In the genomic region with DNA sequence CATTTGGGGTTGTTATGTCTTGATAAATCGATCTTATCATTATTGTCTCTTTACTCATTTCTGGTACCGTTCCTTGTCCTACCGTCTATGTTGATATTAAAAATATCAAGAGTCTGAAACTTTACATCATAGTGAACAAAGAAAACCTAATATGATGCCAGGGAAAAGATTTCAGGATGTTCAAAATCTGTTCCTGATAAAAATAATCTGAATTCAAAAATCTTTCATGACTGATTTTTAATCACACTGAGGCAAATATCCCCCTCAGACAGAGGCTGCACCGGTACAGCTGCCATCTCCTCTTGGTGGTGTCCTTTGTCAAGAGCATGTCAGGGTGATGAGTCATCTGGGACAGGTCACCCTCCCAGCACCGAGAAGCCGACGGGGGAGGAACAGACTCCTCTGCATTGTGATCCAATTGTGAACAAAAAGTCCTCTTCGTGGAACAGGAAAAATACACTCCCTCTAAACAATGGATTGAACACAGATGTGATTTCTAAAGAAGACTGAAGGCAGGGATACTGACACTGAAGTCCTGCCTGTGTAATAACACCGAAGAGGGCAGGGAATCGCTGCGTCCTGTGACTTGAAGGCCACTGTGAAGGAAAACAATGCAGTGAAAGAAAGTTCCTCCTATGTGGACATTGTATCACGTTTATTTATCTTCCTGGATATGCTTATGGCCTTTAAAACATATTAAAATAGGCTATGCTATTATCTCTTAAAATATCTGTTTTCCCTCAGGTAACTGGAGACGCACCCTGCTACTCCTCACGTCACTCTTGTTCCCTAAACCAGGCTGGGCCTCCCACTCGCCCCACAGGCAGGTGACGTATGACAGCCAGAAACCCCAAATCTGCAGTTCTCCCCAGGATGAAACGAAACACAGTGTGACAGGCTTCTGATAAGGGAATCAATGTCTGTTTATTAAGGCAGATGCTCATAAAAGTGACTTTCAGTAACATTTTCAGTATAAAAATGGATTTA, we compare ENCODE assay signal across 9 cellular contexts. TPM values are rescaled to one million over a fixed set of nuclear protein-coding genes. Genes with fewer than 3 reads are reported as not detected.
DNase-seq lines count a peak whose midpoint lies in the region; ATAC-seq, FAIRE-seq and TF ChIP-seq lines count a peak whose summit lies in the region.
"Had no signal": no experiment of that assay in that cellular context is flagged by ENCODE, and none has a peak within 500 bp of the region (broad histone marks: within the 10 kb centered on the region; RNA-seq: fewer than 3 reads in every experiment).

No MANE protein-coding gene starts in this region.

- H3K4me3 Mint-ChIP-seq in CD4-positive, alpha-beta T cell, result no peak overlapping the region
- H3K4me3 Mint-ChIP-seq: dendritic cell treated with granulocyte-macrophage colony-stimulating factor and Interleukin-4, amounts not matched to agents 40 ng/mL and 50 ng/mL, for 4 days had no signal

- no peak for TF ChIP-seq CTCF in H1 (IDR thresholded peaks at IDR 0.05; ENCODE audit: control extremely low read depth in 1 of 3, insufficient read depth in 1 of 3, low read depth in 1 of 3, low read length in 3 of 3)
- TF ChIP-seq CTCF in CD4-positive, alpha-beta T cell (IDR thresholded peaks at IDR 0.05), result no peak

- no peak overlapping the region for H3K18ac ChIP-seq in H1 (ENCODE audit: extremely low read depth, low read length)

- peaks cover 0 to 9% (median 0%) of the 10 kb centered on the region in 4 experiments; a peak in 3 of 7 replicates for H3K4me1 ChIP-seq in H1 (replicated peaks in 1 of 4; ENCODE audit: control insufficient read depth in 3 of 4, insufficient read depth in 4 of 4, low read length in 3 of 4)
- peaks cover 44% of the 10 kb centered on the region for H3K4me1 ChIP-seq in mesodermal cell (ENCODE audit: control insufficient read depth, insufficient read depth, low read length, poor library complexity, severe bottlenecking)

- H3K27ac ChIP-seq in H1 (ENCODE audit: low read depth, low read length) (no peak overlapping the region), mesodermal cell (ENCODE audit: low read depth, low read length, severe bottlenecking) (peak overlapping the region; percentile 86)
- no peak overlapping the region for H3K27ac ChIP-seq in CD4-positive, alpha-beta T cell (ENCODE audit: low read depth, low read length)

- no peak overlapping the region for H3K4ac ChIP-seq in H1 (replicated peaks; ENCODE audit: insufficient read length, low read depth, low read length)

- no peak for ATAC-seq in CD4-positive, alpha-beta T cell (ENCODE audit: poor library complexity)
- no peak for ATAC-seq in GM19395 (IDR thresholded peaks at IDR 0.05; ENCODE audit: unreplicated experiment)

- H3K79me2 ChIP-seq in H1 (ENCODE audit: control insufficient read depth in 1 of 2, insufficient read depth in 2 of 2, low read length in 2 of 2), result no peaks in the 10 kb centered on the region

- no peak overlapping the region for H4K91ac ChIP-seq in H1 (replicated peaks; ENCODE audit: insufficient read length, low read length)

- H3K23me2 ChIP-seq in H1 (ENCODE audit: low read depth, low read length), result peaks cover 8% of the 10 kb centered on the region

- POLR2A ChIA-PET in H1 (lab: Charles Lee; ENCODE audit: partially characterized antibody), result no interaction called here
- POLR2A ChIA-PET in CD4-positive, alpha-beta T cell (lab: Charles Lee), result no interaction called here

- no peak overlapping the region for H2BK15ac ChIP-seq in H1 (ENCODE audit: low read length)

- no peak overlapping the region for H4K8ac ChIP-seq in H1 (ENCODE audit: extremely low read depth, insufficient read depth, low read length)

- H3K27ac Mint-ChIP-seq in CD4-positive, alpha-beta T cell, result no peak overlapping the region
- H3K27ac Mint-ChIP-seq: dendritic cell treated with granulocyte-macrophage colony-stimulating factor and Interleukin-4, amounts not matched to agents 40 ng/mL and 50 ng/mL, for 4 days had no signal

- CTCF ChIA-PET in H1 (lab: Charles Lee; ENCODE audit: partially characterized antibody), result interaction anchor here (1.1 kb wide), 1 partner anchor 56 kb away, joined by 3 read pairs; no protein-coding TSS in a partner anchor
- CTCF ChIA-PET in CD4-positive, alpha-beta T cell (lab: Charles Lee), result no interaction called here

- H2BK5ac ChIP-seq in H1 (ENCODE audit: low read depth, low read length), result no peak overlapping the region

- H3K14ac ChIP-seq in H1 (ENCODE audit: insufficient read length), result no peak overlapping the region

- H4K20me1 ChIP-seq in H1 (replicated peaks in 1 of 2; ENCODE audit: control insufficient read depth in 1 of 2, insufficient read depth in 2 of 2, low read length in 2 of 2), result peaks cover 2 to 12% of the 10 kb centered on the region in 2 experiments

- 0 out of 2 replicates have a peak overlapping the region, but pooled peaks have one; percentile 50 for H2BK12ac ChIP-seq in H1 (ENCODE audit: low read depth, low read length)

- TF ChIP-seq POLR2A in H1 (IDR thresholded peaks at IDR 0.05; ENCODE audit: control extremely low read depth in 1 of 2, low read depth in 2 of 2, low read length in 2 of 2), result no peak

- no peak overlapping the region for H3K9ac ChIP-seq in H1 (replicated peaks in 1 of 4; ENCODE audit: extremely low read depth in 1 of 4, low read depth in 3 of 4, low read length in 3 of 4)

- H3K36me3 ChIP-seq in H1 (ENCODE audit: control insufficient read depth in 2 of 4, insufficient read depth in 4 of 4, low read length in 3 of 4), result peaks cover 4 to 9% (median 6%) of the 10 kb centered on the region in 4 experiments; a peak in 6 of 8 replicates
- peaks cover 50% of the 10 kb centered on the region for H3K36me3 ChIP-seq in mesodermal cell (ENCODE audit: control insufficient read depth, insufficient read depth, low read length)

- H3K9me3 Mint-ChIP-seq in CD4-positive, alpha-beta T cell, result no peaks in the 10 kb centered on the region
- H3K9me3 Mint-ChIP-seq: dendritic cell treated with granulocyte-macrophage colony-stimulating factor and Interleukin-4, amounts not matched to agents 40 ng/mL and 50 ng/mL, for 4 days had no signal

- WGBS in H1 (ENCODE audit: extremely low coverage in 1 of 2, insufficient coverage in 1 of 2, insufficient read length in 1 of 2, insufficient replicate concordance in 2 of 2, low coverage in 1 of 2, low lambda C conversion rate in 2 of 2, missing lambda C conversion rate in 1 of 2), 2 experiments, result 74% methylated on average over 17 of the region's 17 CpGs; no CpG with 5 or more reads in 1 of the 2 experiments
- 61 to 69% methylated on average over 7 to 11 of the region's 17 CpGs for WGBS in mesodermal cell (ENCODE audit: insufficient coverage in 2 of 2), 2 experiments

- H3K79me1 ChIP-seq in H1 (ENCODE audit: low read depth, low read length), result no peaks in the 10 kb centered on the region

- H3K9me3 ChIP-seq in H1 (ENCODE audit: insufficient read depth in 2 of 2, low read depth in 1 of 2, low read length in 1 of 2), result no peaks in the 10 kb centered on the region
- no peaks in the 10 kb centered on the region for H3K9me3 ChIP-seq in mesodermal cell (ENCODE audit: control insufficient read depth, low read length)
- H3K9me3 ChIP-seq in CD4-positive, alpha-beta T cell (ENCODE audit: control insufficient read depth, low read length), result no peaks in the 10 kb centered on the region

- intact Hi-C loops in CD4-positive, alpha-beta T cell (cut with DNase I, micrococcal nuclease), result loop anchor here in 1 of 2 experiments (5.0 to 10.0 kb wide), 2 partner anchors 94 to 139 kb away; a partner anchor contains a TSS

- no peak overlapping the region for H2BK120ac ChIP-seq in H1 (replicated peaks; ENCODE audit: low read depth, low read length)

- H2AFZ ChIP-seq in H1 (ENCODE audit: low read length), result no peak overlapping the region

- no peak for TF ChIP-seq RAD21 in H1 (IDR thresholded peaks at IDR 0.05 in 1 of 2, conservative IDR thresholded peaks at IDR 0.05 in 1 of 2; ENCODE audit: low read depth in 2 of 2, low read length in 2 of 2)

- TF ChIP-seq EP300 in H1 (IDR thresholded peaks at IDR 0.05; ENCODE audit: borderline replicate concordance in 1 of 2, low read depth in 2 of 2, low read length in 2 of 2), result no peak

- H3K23ac ChIP-seq in H1 (ENCODE audit: insufficient read length), result no peak overlapping the region

- no peak overlapping the region for H3K4me3 ChIP-seq in H1 (ENCODE audit: extremely low read depth in 1 of 4, insufficient read depth in 2 of 4, low read depth in 3 of 4, low read length in 4 of 4)
- H3K4me3 ChIP-seq in mesodermal cell (ENCODE audit: extremely low read depth, insufficient read depth, low read length, poor library complexity, severe bottlenecking), result no peak overlapping the region

- DNase-seq in Daoy (ENCODE audit: low read depth) (peak; percentile 86), NCI-H2227 treated with DMSO at 0.1 percent for 48 hours (lab: John Stamatoyannopoulos, UW) (peak; percentile 9), H1 (ENCODE audit: low read depth in 1 of 2, low spot score in 2 of 2) (no peak), NCI-H226 (no peak)
- DNase-seq in stimulated activated naive CD4-positive, alpha-beta T cell treated with Interleukin-2 at 50 U/mL for 16 hours (lab: John Stamatoyannopoulos, UW), result no peak
- no peak for DNase-seq in CD4-positive, alpha-beta T cell

- H3K27me3 Mint-ChIP-seq in CD4-positive, alpha-beta T cell, result no peaks in the 10 kb centered on the region
- H3K27me3 Mint-ChIP-seq: dendritic cell treated with granulocyte-macrophage colony-stimulating factor and Interleukin-4, amounts not matched to agents 40 ng/mL and 50 ng/mL, for 4 days had no signal

- peaks cover 3% of the 10 kb centered on the region for H3K36me3 Mint-ChIP-seq in CD4-positive, alpha-beta T cell (ENCODE audit: low read depth)

- no peak overlapping the region for H4K5ac ChIP-seq in H1 (ENCODE audit: insufficient read length, low read depth, low read length)

- no peak overlapping the region for H2BK20ac ChIP-seq in H1 (ENCODE audit: low read length)

- peaks cover 11% of the 10 kb centered on the region for H3K4me1 Mint-ChIP-seq in CD4-positive, alpha-beta T cell (ENCODE audit: low read depth)

- no peaks in the 10 kb centered on the region for H3K27me3 ChIP-seq in H1 (replicated peaks in 1 of 4; ENCODE audit: control insufficient read depth in 3 of 4, extremely low read depth in 1 of 4, insufficient read depth in 3 of 4, low read length in 3 of 4)
- H3K27me3 ChIP-seq in CD4-positive, alpha-beta T cell (ENCODE audit: control insufficient read depth, insufficient read depth, low read length), result no peaks in the 10 kb centered on the region

- no peak overlapping the region for H3K4me2 ChIP-seq in H1 (ENCODE audit: insufficient read depth in 1 of 2, low read depth in 2 of 2, low read length in 2 of 2)

- H2AK5ac ChIP-seq in H1 (ENCODE audit: low read depth, low read length), result no peak overlapping the region

- FAIRE-seq in H1 (lab: Jason Lieb, UNC), result no peak

- no peak overlapping the region for H3K56ac ChIP-seq in H1 (replicated peaks; ENCODE audit: insufficient read length, low read depth, low read length)

RNA-seq across cellular contexts. Expression of a gene that starts 4.3 kb away (rescaled TPM):
- 3.9 and 8.7 TPM in 2 replicates for total RNA-seq in Daoy (2014; rRNA removed; shearing (Covaris generic))
- total RNA-seq in H1 (2021; fragmentation: NEBNext Ultra II Directional; extraction: Animal tissue kit (Norgen Biotek cat#: 25700)), result 49.4 and 50.0 TPM in 2 replicates
- 24.9 and 44.8 TPM in 2 replicates for polyA plus RNA-seq in H1 (2011; rRNA removed)
- polyA plus RNA-seq in H1 (2011; cell fraction: cytosol; rRNA removed), result 16.4 TPM
- polyA plus RNA-seq in H1 (2011; cell fraction: nucleus; rRNA removed), result 43.3 TPM
- polyA plus RNA-seq in H1 (2012, experiment 1 of 2), result 38.0 to 56.9 TPM (median 53.3 TPM) in 4 replicates
- polyA plus RNA-seq in H1 (2012, experiment 2 of 2), result 50.4 TPM
- 48.1 TPM for polyA plus RNA-seq in H1 (2013, experiment 1 of 2)
- 48.0 TPM for polyA plus RNA-seq in H1 (2013, experiment 2 of 2)
- 6.2 and 7.1 TPM in 2 replicates for polyA minus RNA-seq in H1 (2011; rRNA and poly(A)+ RNA removed)
- 30.3 TPM for polyA minus RNA-seq in H1 (2011; cell fraction: cytosol; rRNA and poly(A)+ RNA removed)
- 21.2 TPM for polyA minus RNA-seq in H1 (2011; cell fraction: nucleus; rRNA and poly(A)+ RNA removed)
- polyA plus RNA-seq in mesodermal cell (2013, experiment 1 of 2), result 39.8 TPM
- polyA plus RNA-seq in mesodermal cell (2013, experiment 2 of 2), result 31.9 TPM
- total RNA-seq in CD4-positive, alpha-beta T cell, result 1 to 10 TPM; 2.8 to 3.0 TPM

RNA-seq across cellular contexts. Expression of a gene that starts 33.1 kb away (rescaled TPM):
- 0.34 TPM in 1 of 2 replicates, not detected in the other for total RNA-seq in Daoy (2014; rRNA removed; shearing (Covaris generic))
- total RNA-seq in H1 (2021; fragmentation: NEBNext Ultra II Directional; extraction: Animal tissue kit (Norgen Biotek cat#: 25700)), result 3.3 and 6.0 TPM in 2 replicates
- 4.9 and 7.3 TPM in 2 replicates for polyA plus RNA-seq in H1 (2011; rRNA removed)
- 5.2 TPM for polyA plus RNA-seq in H1 (2011; cell fraction: cytosol; rRNA removed)
- 21.4 TPM for polyA plus RNA-seq in H1 (2011; cell fraction: nucleus; rRNA removed)
- polyA plus RNA-seq in H1 (2012, experiment 1 of 2), result 5.9 to 9.8 TPM (median 7.8 TPM) in 4 replicates
- polyA plus RNA-seq in H1 (2012, experiment 2 of 2), result 2.3 TPM
- 3.9 TPM for polyA plus RNA-seq in H1 (2013, experiment 1 of 2)
- polyA plus RNA-seq in H1 (2013, experiment 2 of 2), result 4.0 TPM
- 3.0 and 4.7 TPM in 2 replicates for polyA minus RNA-seq in H1 (2011; rRNA and poly(A)+ RNA removed)
- polyA minus RNA-seq in H1 (2011; cell fraction: cytosol; rRNA and poly(A)+ RNA removed), result 6.4 TPM
- polyA minus RNA-seq in H1 (2011; cell fraction: nucleus; rRNA and poly(A)+ RNA removed), result 6.1 TPM
- polyA plus RNA-seq in mesodermal cell (2013, experiment 1 of 2), result 2.3 TPM
- 1.3 TPM for polyA plus RNA-seq in mesodermal cell (2013, experiment 2 of 2)
- under 1 TPM; 0.17 to 0.44 TPM for total RNA-seq in CD4-positive, alpha-beta T cell

RNA-seq across cellular contexts. Expression of a gene that starts 40.1 kb away (rescaled TPM):
- total RNA-seq in Daoy (2014; rRNA removed; shearing (Covaris generic)), result 21.8 and 25.3 TPM in 2 replicates
- total RNA-seq in H1 (2021; fragmentation: NEBNext Ultra II Directional; extraction: Animal tissue kit (Norgen Biotek cat#: 25700)), result 96.1 and 102 TPM in 2 replicates
- 123 and 139 TPM in 2 replicates for polyA plus RNA-seq in H1 (2011; rRNA removed)
- 103 TPM for polyA plus RNA-seq in H1 (2011; cell fraction: cytosol; rRNA removed)
- polyA plus RNA-seq in H1 (2011; cell fraction: nucleus; rRNA removed), result 268 TPM
- 69.5 to 87.3 TPM (median 75.9 TPM) in 4 replicates for polyA plus RNA-seq in H1 (2012, experiment 1 of 2)
- polyA plus RNA-seq in H1 (2012, experiment 2 of 2), result 71.3 TPM
- 69.2 TPM for polyA plus RNA-seq in H1 (2013, experiment 1 of 2)
- 66.2 TPM for polyA plus RNA-seq in H1 (2013, experiment 2 of 2)
- 177 and 193 TPM in 2 replicates for polyA minus RNA-seq in H1 (2011; rRNA and poly(A)+ RNA removed)
- polyA minus RNA-seq in H1 (2011; cell fraction: cytosol; rRNA and poly(A)+ RNA removed), result 56.7 TPM
- polyA minus RNA-seq in H1 (2011; cell fraction: nucleus; rRNA and poly(A)+ RNA removed), result 69.8 TPM
- polyA plus RNA-seq in mesodermal cell (2013, experiment 1 of 2), result 96.0 TPM
- 87.3 TPM for polyA plus RNA-seq in mesodermal cell (2013, experiment 2 of 2)
- 10 to 100 TPM; 30.4 TPM for total RNA-seq in CD4-positive, alpha-beta T cell

Comparison
In these comparisons a context has a peak if more than half of its experiments do, and no peak if none do; other contexts are left out.
1. DNase-seq: peak in Daoy (single experiment) and NCI-H2227 treated with DMSO at 0.1 percent for 48 hours (single experiment); none in H1 (0 of 2), NCI-H226 (single experiment), stimulated activated naive CD4-positive, alpha-beta T cell treated with Interleukin-2 at 50 U/mL for 16 hours (single experiment) and CD4-positive, alpha-beta T cell (0 of 10).